10 cellular contexts compared by ENCODE assay signal in the genomic region with DNA sequence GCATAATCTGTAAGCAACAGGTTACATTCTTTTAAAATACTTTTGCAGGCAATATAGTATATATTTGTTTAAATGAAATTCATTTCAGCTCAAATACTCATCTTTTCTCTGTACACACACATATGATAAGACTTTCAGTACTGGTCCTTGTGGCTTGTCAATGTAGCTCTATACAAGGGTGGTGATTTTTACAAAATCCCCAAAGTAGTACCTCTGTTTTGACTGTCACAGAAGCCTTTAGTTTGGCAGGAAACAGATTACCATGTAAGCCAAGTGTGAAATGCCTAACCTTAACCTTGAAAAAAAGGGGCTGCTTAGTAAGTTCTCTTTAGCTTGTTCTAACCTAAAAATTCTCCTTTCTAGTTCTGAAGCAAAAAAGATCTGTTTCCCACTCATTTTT.
DNase-seq lines count a peak whose midpoint lies in the region; ATAC-seq and TF ChIP-seq lines count a peak whose summit lies in the region.
"Had no signal": no experiment of that assay in that cellular context is flagged by ENCODE, and none has a peak within 500 bp of the region (broad histone marks: within the 10 kb centered on the region; RNA-seq: fewer than 3 reads in every experiment).

No MANE protein-coding gene starts in this region.

- H3K36me3 Mint-ChIP-seq in natural killer cell, result no peaks in the 10 kb centered on the region
- H3K36me3 Mint-ChIP-seq: activated CD8-positive, alpha-beta memory T cell treated with anti-CD3 and anti-CD28 coated beads, Interleukin-2, amount 10 ng/mL, durations not matched to agents 7 days and 5 days; activated naive CD8-positive, alpha-beta T cell treated with anti-CD3 and anti-CD28 coated beads, Interleukin-2, amount 10 ng/mL, durations not matched to agents 7 days and 5 days had no signal

- H3K4me3 Mint-ChIP-seq in natural killer cell, result no peak overlapping the region
- H3K4me3 Mint-ChIP-seq: activated CD8-positive, alpha-beta memory T cell treated with anti-CD3 and anti-CD28 coated beads, Interleukin-2, amount 10 ng/mL, durations not matched to agents 7 days and 5 days; activated naive CD8-positive, alpha-beta T cell treated with anti-CD3 and anti-CD28 coated beads, Interleukin-2, amount 10 ng/mL, durations not matched to agents 7 days and 5 days had no signal

- H3K27me3 Mint-ChIP-seq in natural killer cell (ENCODE audit: low read depth in 2 of 2), result no peaks in the 10 kb centered on the region
- H3K27me3 Mint-ChIP-seq: activated CD8-positive, alpha-beta memory T cell treated with anti-CD3 and anti-CD28 coated beads, Interleukin-2, amount 10 ng/mL, durations not matched to agents 7 days and 5 days; activated naive CD8-positive, alpha-beta T cell treated with anti-CD3 and anti-CD28 coated beads, Interleukin-2, amount 10 ng/mL, durations not matched to agents 7 days and 5 days had no signal

- no peaks in the 10 kb centered on the region for H3K4me1 Mint-ChIP-seq in natural killer cell
- H3K4me1 Mint-ChIP-seq: activated CD8-positive, alpha-beta memory T cell treated with anti-CD3 and anti-CD28 coated beads, Interleukin-2, amount 10 ng/mL, durations not matched to agents 7 days and 5 days; activated naive CD8-positive, alpha-beta T cell treated with anti-CD3 and anti-CD28 coated beads, Interleukin-2, amount 10 ng/mL, durations not matched to agents 7 days and 5 days had no signal

- H3K27ac Mint-ChIP-seq in natural killer cell, result no peak overlapping the region
- H3K27ac Mint-ChIP-seq: activated CD8-positive, alpha-beta memory T cell treated with anti-CD3 and anti-CD28 coated beads, Interleukin-2, amount 10 ng/mL, durations not matched to agents 7 days and 5 days; activated naive CD8-positive, alpha-beta T cell treated with anti-CD3 and anti-CD28 coated beads, Interleukin-2, amount 10 ng/mL, durations not matched to agents 7 days and 5 days had no signal

- DNase-seq in AG20443 (ENCODE audit: low spot score) (no peak), natural killer cell (no peak), putamen (ENCODE audit: low spot score) (no peak), iPS-NIHi7 (ENCODE audit: extremely low spot score) (no peak)
- DNase-seq: activated CD8-positive, alpha-beta memory T cell treated with anti-CD3 and anti-CD28 coated beads, Interleukin-2, amount 10 ng/mL, durations not matched to agents 7 days and 5 days; activated naive CD8-positive, alpha-beta T cell treated with anti-CD3 and anti-CD28 coated beads, Interleukin-2, amount 10 ng/mL, durations not matched to agents 7 days and 5 days; NCI-H446 treated with DMSO at 0.1 percent for 48 hours had no signal

- ATAC-seq in GM19025 (IDR thresholded peaks at IDR 0.05; ENCODE audit: low read depth, unreplicated experiment) (peak; percentile 95), GM21717 (IDR thresholded peaks at IDR 0.05; ENCODE audit: unreplicated experiment) (peak; percentile 92), HG03066 (IDR thresholded peaks at IDR 0.05; ENCODE audit: low read depth, unreplicated experiment) (peak; percentile 93), natural killer cell (no peak)
- ATAC-seq: activated CD8-positive, alpha-beta memory T cell treated with anti-CD3 and anti-CD28 coated beads, Interleukin-2, amount 10 ng/mL, durations not matched to agents 7 days and 5 days had no signal

- intact Hi-C loops in natural killer cell (cut with micrococcal nuclease), result no loop called here

- peaks cover 9 to 25% of the 10 kb centered on the region in 2 donors for H3K9me3 Mint-ChIP-seq in natural killer cell
- H3K9me3 Mint-ChIP-seq: activated naive CD8-positive, alpha-beta T cell treated with anti-CD3 and anti-CD28 coated beads, Interleukin-2, amount 10 ng/mL, durations not matched to agents 7 days and 5 days had no signal

- TF ChIP-seq CTCF in natural killer cell (IDR thresholded peaks at IDR 0.05), result no peak

Comparison
In these comparisons a context has a peak if more than half of its experiments do, and no peak if none do; other contexts are left out.
1. ATAC-seq: peak in GM19025 (single experiment), GM21717 (single experiment) and HG03066 (single experiment); none in natural killer cell (0 of 3).